8 cellular contexts compared by ENCODE assay signal in genomic region chr5:90264930-90265857, GRCh38.
DNase-seq lines count a peak whose midpoint lies in the region; ATAC-seq and TF ChIP-seq lines count a peak whose summit lies in the region.

No MANE protein-coding gene starts in this region.

- peaks cover 0 to 3% (median 0%) of the 10 kb centered on the region in 3 donors for H3K4me1 Mint-ChIP-seq in CD8-positive, alpha-beta memory T cell
- no peaks in the 10 kb centered on the region for H3K4me1 Mint-ChIP-seq in activated T-helper 17 cell treated with anti-CD3 and anti-CD28 coated beads, Interleukin-2, amount 50 U/mL, for 72 hours

- BruUV-seq in PC-3 (replicated peaks; lab: Mats Ljungman, UMichigan), result no TSS peak

- H2AFZ ChIP-seq in PC-3 (ENCODE audit: low read length) (peak overlapping the region; percentile 13; the same call in 1 of the 2 replicates), trophoblast cell (ENCODE audit: insufficient read depth, low read length, poor library complexity) (no peak overlapping the region)

- H3K79me1 ChIP-seq in trophoblast cell (ENCODE audit: low read length), result no peaks in the 10 kb centered on the region

- H4K8ac ChIP-seq in trophoblast cell (ENCODE audit: low read depth, low read length), result no peak overlapping the region

- no peak overlapping the region for H3K27ac ChIP-seq in CD8-positive, alpha-beta memory T cell (ENCODE audit: low read depth, low read length)
- no peak overlapping the region for H3K27ac ChIP-seq in PC-3 (ENCODE audit: low read length)
- no peak overlapping the region for H3K27ac ChIP-seq in trophoblast cell (ENCODE audit: low read depth, low read length)

- no peaks in the 10 kb centered on the region for H3K36me3 Mint-ChIP-seq in CD8-positive, alpha-beta memory T cell
- no peaks in the 10 kb centered on the region for H3K36me3 Mint-ChIP-seq in activated T-helper 17 cell treated with anti-CD3 and anti-CD28 coated beads, Interleukin-2, amount 50 U/mL, for 72 hours (ENCODE audit: low read depth)

- H3K36me3 ChIP-seq in CD8-positive, alpha-beta memory T cell (ENCODE audit: insufficient read depth, low read length), result no peaks in the 10 kb centered on the region
- H3K36me3 ChIP-seq in PC-3 (ENCODE audit: low read depth, low read length), result no peaks in the 10 kb centered on the region
- H3K36me3 ChIP-seq in trophoblast cell (ENCODE audit: control insufficient read depth in 1 of 2, insufficient read depth in 2 of 2, low read length in 2 of 2), result no peaks in the 10 kb centered on the region

- no peak overlapping the region for H3K23ac ChIP-seq in trophoblast cell (ENCODE audit: low read length)

- H3K14ac ChIP-seq in trophoblast cell (ENCODE audit: low read length), result no peak overlapping the region

- H2BK5ac ChIP-seq in trophoblast cell (ENCODE audit: low read depth, low read length, poor library complexity), result no peak overlapping the region

- H2BK12ac ChIP-seq in trophoblast cell (ENCODE audit: low read length), result no peak overlapping the region

- no peak overlapping the region for H3K9ac ChIP-seq in PC-3 (ENCODE audit: low read length)
- H3K9ac ChIP-seq in trophoblast cell (ENCODE audit: low read length), result no peak overlapping the region

- ATAC-seq in GM19438 (IDR thresholded peaks at IDR 0.05; ENCODE audit: low read depth, unreplicated experiment) (peak; percentile 60), PC-3 (peak; percentile 84)
- no peak for ATAC-seq in activated T-helper 17 cell treated with anti-CD3 and anti-CD28 coated beads, Interleukin-2, amount 50 U/mL, for 72 hours (replicated peaks)

- H2AK5ac ChIP-seq in trophoblast cell (ENCODE audit: low read length), result no peak overlapping the region

- H3K18ac ChIP-seq in trophoblast cell (ENCODE audit: low read length), result no peak overlapping the region

- H3K4ac ChIP-seq in trophoblast cell (ENCODE audit: low read depth, low read length), result no peak overlapping the region

- H4K20me1 ChIP-seq in PC-3 (ENCODE audit: low read length), result no peaks in the 10 kb centered on the region

- peaks cover 9 to 10% of the 10 kb centered on the region in 2 donors for H3K27me3 Mint-ChIP-seq in CD8-positive, alpha-beta memory T cell
- no peaks in the 10 kb centered on the region for H3K27me3 Mint-ChIP-seq in activated T-helper 17 cell treated with anti-CD3 and anti-CD28 coated beads, Interleukin-2, amount 50 U/mL, for 72 hours

- no peak overlapping the region for H3K4me3 Mint-ChIP-seq in CD8-positive, alpha-beta memory T cell
- no peak overlapping the region for H3K4me3 Mint-ChIP-seq in activated T-helper 17 cell treated with anti-CD3 and anti-CD28 coated beads, Interleukin-2, amount 50 U/mL, for 72 hours

- H3K4me3 ChIP-seq in CD8-positive, alpha-beta memory T cell (ENCODE audit: low read length), result no peak overlapping the region
- no peak overlapping the region for H3K4me3 ChIP-seq in Jurkat, Clone E6-1 (ENCODE audit: low read length)
- no peak overlapping the region for H3K4me3 ChIP-seq in PC-3 (ENCODE audit: low read length)
- no peak overlapping the region for H3K4me3 ChIP-seq in trophoblast cell (ENCODE audit: low read depth, low read length)

- no peaks in the 10 kb centered on the region for H3K9me2 ChIP-seq in PC-3 (replicated peaks; ENCODE audit: low read length)

- H3K9me3 ChIP-seq in CD8-positive, alpha-beta memory T cell (ENCODE audit: low read length), result no peaks in the 10 kb centered on the region
- H3K9me3 ChIP-seq in PC-3 (ENCODE audit: low read length) (no peaks in the 10 kb centered on the region), trophoblast cell (ENCODE audit: insufficient read depth, low read depth, low read length) (no peaks in the 10 kb centered on the region)

- POLR2A ChIA-PET in CD8-positive, alpha-beta memory T cell (lab: Charles Lee), result no interaction called here
- POLR2A ChIA-PET in PC-3 (lab: Charles Lee; ENCODE audit: unreplicated experiment), result no interaction called here

- peak; percentile 99 for TF ChIP-seq CTCF in PC-3 (conservative IDR thresholded peaks at IDR 0.05; ENCODE audit: low read depth, low read length)

- CTCF ChIA-PET in CD8-positive, alpha-beta memory T cell (lab: Charles Lee), result interaction anchor here (1.6 kb wide), 1 partner anchor 1536 kb away, joined by 7 read pairs; no protein-coding TSS in a partner anchor
- CTCF ChIA-PET in PC-3 (lab: Charles Lee), result interaction anchor here (0.6 to 0.8 kb wide), 2 partner anchors 9 to 1537 kb away, joined by 3 to 4 read pairs; no protein-coding TSS in a partner anchor

- no peaks in the 10 kb centered on the region for H3K79me2 ChIP-seq in PC-3 (ENCODE audit: low read length)
- H3K79me2 ChIP-seq in trophoblast cell (ENCODE audit: control insufficient read depth, insufficient read depth, low read length, poor library complexity), result no peaks in the 10 kb centered on the region

- H4K91ac ChIP-seq in trophoblast cell (ENCODE audit: low read depth, low read length), result no peak overlapping the region

- DNase-seq in CD8-positive, alpha-beta memory T cell, result peak; percentile 1 to 49 (median 10)
- peak; percentile 48 for DNase-seq in Jurkat, Clone E6-1 (ENCODE audit: low read depth, low spot score)
- DNase-seq in PC-3, result peak; percentile 82
- peak; percentile 24 for DNase-seq in activated naive CD4-positive, alpha-beta T cell treated with Interleukin-2 at 50 U/mL for 16 hours
- DNase-seq in glomerular endothelial cell (ENCODE audit: extremely low read depth, low read depth, low spot score), result peak; percentile 33
- peak; percentile 34 to 81 for DNase-seq in trophoblast cell

- H3K9me3 Mint-ChIP-seq in CD8-positive, alpha-beta memory T cell, result no peaks in the 10 kb centered on the region
- no peaks in the 10 kb centered on the region for H3K9me3 Mint-ChIP-seq in activated T-helper 17 cell treated with anti-CD3 and anti-CD28 coated beads, Interleukin-2, amount 50 U/mL, for 72 hours

- H3K4me1 ChIP-seq in CD8-positive, alpha-beta memory T cell (ENCODE audit: insufficient read depth, low read length), result no peaks in the 10 kb centered on the region
- no peaks in the 10 kb centered on the region for H3K4me1 ChIP-seq in PC-3 (ENCODE audit: insufficient read depth, low read length)
- no peaks in the 10 kb centered on the region for H3K4me1 ChIP-seq in trophoblast cell (ENCODE audit: control insufficient read depth in 1 of 2, insufficient read depth in 2 of 2, low read length in 2 of 2)

- WGBS in trophoblast cell (ENCODE audit: extremely low coverage, insufficient coverage, insufficient read length), result no CpG with 5 or more reads among the region's 9 CpGs

- H3K4me2 ChIP-seq in PC-3 (ENCODE audit: low read length) (peak overlapping the region; percentile 33; the same call in 1 of the 2 replicates), trophoblast cell (ENCODE audit: low read length) (no peak overlapping the region)

- no peaks in the 10 kb centered on the region for H3K27me3 ChIP-seq in CD8-positive, alpha-beta memory T cell (ENCODE audit: insufficient read depth, low read length, poor library complexity, severe bottlenecking)
- no peaks in the 10 kb centered on the region for H3K27me3 ChIP-seq in PC-3 (ENCODE audit: low read length)
- H3K27me3 ChIP-seq in trophoblast cell (ENCODE audit: insufficient read depth, low read length), result no peaks in the 10 kb centered on the region

- H4K12ac ChIP-seq in trophoblast cell (ENCODE audit: low read depth, low read length), result no peak overlapping the region

- H2BK120ac ChIP-seq in trophoblast cell (ENCODE audit: insufficient read depth, low read length, poor library complexity), result no peak overlapping the region

- intact Hi-C loops in PC-3 (cut with micrococcal nuclease), result loop anchor here (1.0 to 10.0 kb wide), 10 partner anchors 43 to 1536 kb away; partner anchors contain the start of gene MEF2C

- no peak overlapping the region for H3K27ac Mint-ChIP-seq in CD8-positive, alpha-beta memory T cell
- H3K27ac Mint-ChIP-seq in activated T-helper 17 cell treated with anti-CD3 and anti-CD28 coated beads, Interleukin-2, amount 50 U/mL, for 72 hours, result no peak overlapping the region

- no peaks in the 10 kb centered on the region for H3F3A ChIP-seq in PC-3 (ENCODE audit: low read length, unreplicated experiment)

Comparison
In these comparisons a context has a peak if more than half of its experiments do, and no peak if none do; other contexts are left out.
1. DNase-seq: peak in every context shown above with its lines; median percentile 82 in PC-3; 58 in trophoblast cell; 48 in Jurkat, Clone E6-1; 33 in glomerular endothelial cell; 24 in activated naive CD4-positive, alpha-beta T cell treated with Interleukin-2 at 50 U/mL for 16 hours; 10 in CD8-positive, alpha-beta memory T cell.